1 cellular context compared by ENCODE assay signal in genomic region chr7:2863461-2864066, GRCh38.
TF ChIP-seq lines count a peak whose summit lies in the region.

No MANE protein-coding gene starts in this region.

TF ChIP-seq in K562, 482 proteins besides CTCF, POLR2A, EP300 and RAD21 (continued from another document and continues in another):
- no peak for TF ChIP-seq SETDB1 (IDR thresholded peaks at IDR 0.05; ENCODE audit: low read length)
- TF ChIP-seq ELF2 (CRISPR knock-in tag; IDR thresholded peaks at IDR 0.05), result no peak
- peak; percentile 68 for TF ChIP-seq ZNF592 (IDR thresholded peaks at IDR 0.05)
- TF ChIP-seq ZNF174 (CRISPR knock-in tag; IDR thresholded peaks at IDR 0.05), result no peak
- TF ChIP-seq MGA (IDR thresholded peaks at IDR 0.05), result peak; percentile 28; the same call in 1 of the 2 replicates
- TF ChIP-seq ARID1B (IDR thresholded peaks at IDR 0.05), result peak; percentile 69
- TF ChIP-seq NCOR1 (IDR thresholded peaks at IDR 0.05), result peak; percentile 9; the same call in 1 of the 2 replicates
- TF ChIP-seq DPF2 (IDR thresholded peaks at IDR 0.05), result peak; percentile 51; the same call in 1 of the 2 replicates
- peak; percentile 96 for TF ChIP-seq NR2C2 (CRISPR knock-in tag; IDR thresholded peaks at IDR 0.05)
- TF ChIP-seq NR2C2 (tag; IDR thresholded peaks at IDR 0.05), result peak; percentile 99
- TF ChIP-seq YY1 (IDR thresholded peaks at IDR 0.05; ENCODE audit: borderline replicate concordance in 1 of 3, control insufficient read depth in 1 of 3, extremely low read depth in 1 of 3, insufficient read depth in 3 of 3, insufficient read length in 1 of 3, insufficient replicate concordance in 2 of 3, low read depth in 1 of 3, low read length in 2 of 3), result no peak
- TF ChIP-seq FOXO4 (CRISPR knock-in tag; IDR thresholded peaks at IDR 0.05), result no peak
- TF ChIP-seq ZBTB49 (CRISPR knock-in tag; IDR thresholded peaks at IDR 0.05; ENCODE audit: borderline replicate concordance), result no peak
- no peak for TF ChIP-seq HOMEZ (CRISPR knock-in tag; IDR thresholded peaks at IDR 0.05)
- 0 out of 2 replicates have a peak, but pooled peaks have one; percentile 36 for TF ChIP-seq BCOR (IDR thresholded peaks at IDR 0.05)
- peak; percentile 79; the same call in 1 of the 2 replicates for TF ChIP-seq DIDO1 (tag; IDR thresholded peaks at IDR 0.05; ENCODE audit: low read depth)
- TF ChIP-seq NFE2 (IDR thresholded peaks at IDR 0.05; ENCODE audit: low read depth), result peak; percentile 40
- TF ChIP-seq DMBX1 (CRISPR knock-in tag; IDR thresholded peaks at IDR 0.05; ENCODE audit: borderline replicate concordance), result peak; percentile 25; the same call in 1 of the 2 replicates
- TF ChIP-seq ZFX (CRISPR knock-in tag; IDR thresholded peaks at IDR 0.05), result peak; percentile 51; the same call in 1 of the 2 replicates
- TF ChIP-seq CEBPG (CRISPR knock-in tag; IDR thresholded peaks at IDR 0.05), result peak; percentile 53; the same call in 1 of the 2 replicates
- TF ChIP-seq CEBPG (tag; conservative IDR thresholded peaks at IDR 0.05 in 1 of 2, IDR thresholded peaks at IDR 0.05 in 1 of 2), result peak in 1 of 2 experiments; percentile 14; a peak in 1 of 4 replicates
- peak; percentile 64 for TF ChIP-seq L3MBTL2 (IDR thresholded peaks at IDR 0.05)
- no peak for TF ChIP-seq KLF13 (tag; IDR thresholded peaks at IDR 0.05; ENCODE audit: borderline replicate concordance, low read depth)
- peak; percentile 92 for TF ChIP-seq GABPA (tag; conservative IDR thresholded peaks at IDR 0.05; ENCODE audit: low read depth)
- no peak for TF ChIP-seq ZNF699 (CRISPR knock-in tag; IDR thresholded peaks at IDR 0.05; ENCODE audit: insufficient replicate concordance)
- peak; percentile 91 for TF ChIP-seq HDAC2 (IDR thresholded peaks at IDR 0.05)
- peak; percentile 68 for TF ChIP-seq ZNF766 (CRISPR knock-in tag; conservative IDR thresholded peaks at IDR 0.05)
